8 cellular contexts compared by ENCODE assay signal in the genomic region with DNA sequence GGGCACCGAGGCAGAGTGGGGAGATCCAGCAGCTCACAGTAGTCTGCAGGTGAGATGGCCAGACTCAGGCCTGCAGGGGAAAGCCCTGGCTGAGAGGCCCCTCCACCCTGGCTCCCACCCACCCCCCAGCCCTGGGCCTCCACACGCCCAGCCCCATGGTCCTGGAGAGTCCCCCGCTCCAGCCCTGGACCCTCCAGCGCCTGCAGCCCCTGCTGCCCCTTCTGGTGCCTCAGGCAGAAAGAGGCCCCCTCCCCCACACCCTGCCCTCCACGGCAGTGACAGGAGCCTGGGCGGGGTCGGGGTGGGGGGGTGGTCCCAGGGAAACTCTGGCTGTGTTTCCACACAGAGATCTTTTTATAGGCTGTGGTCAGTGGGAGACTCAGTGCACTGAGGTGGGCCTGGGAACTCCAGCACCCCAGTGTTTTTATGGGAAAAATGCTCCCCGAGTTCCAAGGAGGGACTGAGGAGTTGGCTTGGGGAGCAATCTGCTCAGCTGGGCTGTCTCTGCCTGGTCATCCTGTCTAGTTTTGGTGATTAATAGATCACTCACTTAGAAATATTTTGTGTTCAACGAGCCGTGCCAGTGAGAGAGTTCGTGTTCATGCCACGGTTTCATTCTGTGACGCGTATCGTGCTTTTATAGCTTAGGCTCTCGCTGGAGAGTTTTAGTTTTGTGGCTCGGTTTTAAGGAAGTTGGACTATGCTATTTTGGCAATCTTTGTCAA. TPM values are rescaled to one million over a fixed set of nuclear protein-coding genes. Genes with fewer than 3 reads are reported as not detected.
DNase-seq lines count a peak whose midpoint lies in the region; ATAC-seq and TF ChIP-seq lines count a peak whose summit lies in the region.

No MANE protein-coding gene starts in this region.

- TF ChIP-seq CTCF in AG09309 (IDR thresholded peaks at IDR 0.05; ENCODE audit: control insufficient read depth, insufficient read depth, low read depth, low read length, missing control alignments): no peak

- H3K9me3 ChIP-seq in thymus (ENCODE audit: control insufficient read depth): no peaks in the 10 kb centered on the region

- no peaks in the 10 kb centered on the region for H3K36me3 ChIP-seq in thymus (ENCODE audit: control insufficient read depth, insufficient read depth)

- H3K27ac ChIP-seq in angular gyrus (ENCODE audit: low read depth, low read length) (peak overlapping the region; percentile 53), layer of hippocampus (ENCODE audit: low read depth, low read length) (peak overlapping the region; percentile 62), thymus (ENCODE audit: low read depth) (peak overlapping the region; percentile 71)

- H3K4me3 ChIP-seq in AG09309 (ENCODE audit: control insufficient read depth, low read depth, low read length): peak overlapping the region; percentile 39
- H3K4me3 ChIP-seq in thymus (ENCODE audit: low read length): no peak overlapping the region

- 19% methylated on average over 17 of the region's 17 CpGs for WGBS in thymus

- H3K4me1 Mint-ChIP-seq in activated CD8-positive, alpha-beta memory T cell treated with anti-CD3 and anti-CD28 coated beads, Interleukin-2, amount 10 ng/mL, durations not matched to agents 7 days and 5 days: peaks cover 10% of the 10 kb centered on the region

- H3K36me3 Mint-ChIP-seq in activated CD8-positive, alpha-beta memory T cell treated with anti-CD3 and anti-CD28 coated beads, Interleukin-2, amount 10 ng/mL, durations not matched to agents 7 days and 5 days: no peaks in the 10 kb centered on the region

- CTCF ChIA-PET in activated CD8-positive, alpha-beta memory T cell treated with anti-CD3 and anti-CD28 coated beads, Interleukin-2, amount 10 ng/mL, durations not matched to agents 7 days and 5 days (lab: Charles Lee): interaction anchor here (1.6 kb wide), 1 partner anchor 59 kb away, joined by 3 read pairs; no protein-coding TSS in a partner anchor

- no peak overlapping the region for H3K4me3 Mint-ChIP-seq in activated CD8-positive, alpha-beta memory T cell treated with anti-CD3 and anti-CD28 coated beads, Interleukin-2, amount 10 ng/mL, durations not matched to agents 7 days and 5 days

- peaks cover 4% of the 10 kb centered on the region for H3K4me1 ChIP-seq in thymus (ENCODE audit: control insufficient read depth, insufficient read depth, low read length)

- DNase-seq in AG09309 (ENCODE audit: low read depth): peak; percentile 67
- DNase-seq in HK-2 (ENCODE audit: unreplicated experiment): peak; percentile 77
- no peak for DNase-seq in activated CD8-positive, alpha-beta memory T cell treated with anti-CD3 and anti-CD28 coated beads, Interleukin-2, amount 10 ng/mL, durations not matched to agents 7 days and 5 days
- DNase-seq in activated CD4-positive, CD25-positive, alpha-beta regulatory T cell treated with anti-CD3 and anti-CD28 coated beads, Interleukin-2, amount 50 U/mL, for 72 hours: no peak

- peaks cover 13% of the 10 kb centered on the region for H3K27me3 Mint-ChIP-seq in activated CD8-positive, alpha-beta memory T cell treated with anti-CD3 and anti-CD28 coated beads, Interleukin-2, amount 10 ng/mL, durations not matched to agents 7 days and 5 days

- H3K27me3 ChIP-seq in layer of hippocampus (ENCODE audit: control insufficient read depth, insufficient read depth, low read length): no peaks in the 10 kb centered on the region
- H3K27me3 ChIP-seq in thymus (ENCODE audit: control insufficient read depth, insufficient read depth): peaks cover 2% of the 10 kb centered on the region

- H3K27ac Mint-ChIP-seq in activated CD8-positive, alpha-beta memory T cell treated with anti-CD3 and anti-CD28 coated beads, Interleukin-2, amount 10 ng/mL, durations not matched to agents 7 days and 5 days: no peak overlapping the region

- ATAC-seq in GM19438 (IDR thresholded peaks at IDR 0.05; ENCODE audit: low read depth, unreplicated experiment): peak; percentile 56
- ATAC-seq in activated CD8-positive, alpha-beta memory T cell treated with anti-CD3 and anti-CD28 coated beads, Interleukin-2, amount 10 ng/mL, durations not matched to agents 7 days and 5 days: no peak

- no peaks in the 10 kb centered on the region for H3K9me3 Mint-ChIP-seq in activated CD8-positive, alpha-beta memory T cell treated with anti-CD3 and anti-CD28 coated beads, Interleukin-2, amount 10 ng/mL, durations not matched to agents 7 days and 5 days (ENCODE audit: low read depth)

RNA-seq across cellular contexts. Expression of a gene that starts 53.1 kb away (rescaled TPM):
- polyA plus RNA-seq in thymus: 1.2 TPM
- total RNA-seq in activated CD8-positive, alpha-beta memory T cell treated with anti-CD3 and anti-CD28 coated beads, Interleukin-2, amount 10 ng/mL, durations not matched to agents 7 days and 5 days: not detected

Comparison
In these comparisons a context has a peak if more than half of its experiments do, and no peak if none do; other contexts are left out.
1. DNase-seq: peak in AG09309 (single experiment) and HK-2 (single experiment); none in activated CD8-positive, alpha-beta memory T cell treated with anti-CD3 and anti-CD28 coated beads, Interleukin-2, amount 10 ng/mL, durations not matched to agents 7 days and 5 days (single experiment) and activated CD4-positive, CD25-positive, alpha-beta regulatory T cell treated with anti-CD3 and anti-CD28 coated beads, Interleukin-2, amount 50 U/mL, for 72 hours (single experiment).
2. Peak in every context shown above with its lines, with median percentiles within 50 percentile points of each other: H3K27ac ChIP-seq.